16 cellular contexts compared by ENCODE assay signal in the genomic region with DNA sequence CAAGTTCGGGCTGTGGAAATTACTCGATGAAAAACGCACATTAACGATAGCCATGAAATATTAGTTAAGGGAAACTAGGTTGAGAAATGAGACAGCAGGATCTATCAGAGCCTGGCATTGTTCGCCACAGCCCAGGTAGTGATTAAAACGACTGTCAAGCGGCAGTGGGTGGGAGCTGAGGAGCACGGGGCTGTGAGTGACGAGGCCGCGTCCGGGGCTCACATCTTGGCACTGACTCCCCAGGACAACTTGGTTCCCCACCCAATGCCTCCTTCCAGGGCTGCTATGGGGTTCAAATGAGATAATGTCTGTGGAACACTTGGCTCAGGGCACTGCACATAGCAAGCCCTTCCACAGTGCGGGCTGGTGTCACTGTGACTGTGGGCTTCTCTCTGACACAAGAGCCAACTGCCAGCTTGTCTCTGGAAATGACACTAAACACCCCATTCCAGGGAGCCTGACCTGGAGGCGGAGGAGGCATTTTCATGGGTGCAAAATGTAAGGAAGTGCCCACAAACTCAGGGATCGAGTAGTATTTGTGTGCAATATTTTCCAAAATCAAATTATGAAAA.
"Had no signal": no experiment of that assay in that cellular context is flagged by ENCODE, and none has a peak within 500 bp of the region (broad histone marks: within the 10 kb centered on the region; RNA-seq: fewer than 3 reads in every experiment).

No MANE protein-coding gene starts in this region.

- H3K4me1 Mint-ChIP-seq: activated naive CD4-positive, alpha-beta T cell treated with anti-CD3 and anti-CD28 coated beads, Interleukin-2, amount 50 U/mL, for 24 hours had no signal

- H3K27ac Mint-ChIP-seq: activated naive CD4-positive, alpha-beta T cell treated with anti-CD3 and anti-CD28 coated beads, Interleukin-2, amount 50 U/mL, for 24 hours; dendritic cell treated with granulocyte-macrophage colony-stimulating factor and Interleukin-4, amounts not matched to agents 40 ng/mL and 50 ng/mL, for 4 days; stimulated activated naive CD8-positive, alpha-beta T cell treated with anti-CD3 and anti-CD28 coated beads, Interleukin-15, amount 100 ng/mL, for 72 hours had no signal

- DNase-seq: activated CD4-positive, alpha-beta T cell treated with anti-CD3 and anti-CD28 coated beads, Interleukin-2, amount 50 U/mL, for 48 hours; activated gamma-delta T cell; adrenal gland; effector CD8-positive, alpha-beta T cell; mesendoderm; naive thymus-derived CD4-positive, alpha-beta T cell; stimulated activated CD4-positive, alpha-beta T cell treated with anti-CD3 and anti-CD28 coated beads, Interleukin-4, amount 100 ng/mL, for 1 hour; stimulated activated naive CD8-positive, alpha-beta T cell treated with anti-CD3 and anti-CD28 coated beads, Interleukin-15, amount 100 ng/mL, for 72 hours; transverse colon; uterus had no signal

- H3K27me3 ChIP-seq: adrenal gland, uterus had no signal

- H3K4me3 ChIP-seq: adrenal gland, esophagus muscularis mucosa, smooth muscle cell, suprapubic skin, transverse colon, uterus had no signal

- H3K36me3 Mint-ChIP-seq: activated naive CD4-positive, alpha-beta T cell treated with anti-CD3 and anti-CD28 coated beads, Interleukin-2, amount 50 U/mL, for 24 hours had no signal

- H3K36me3 ChIP-seq: adrenal gland, neutrophil, transverse colon, uterus had no signal

- H3K9me3 ChIP-seq: adrenal gland, esophagus muscularis mucosa, neutrophil, suprapubic skin, transverse colon, uterus had no signal

- H3K9me3 Mint-ChIP-seq: activated naive CD4-positive, alpha-beta T cell treated with anti-CD3 and anti-CD28 coated beads, Interleukin-2, amount 50 U/mL, for 24 hours; dendritic cell treated with granulocyte-macrophage colony-stimulating factor and Interleukin-4, amounts not matched to agents 40 ng/mL and 50 ng/mL, for 4 days; naive thymus-derived CD4-positive, alpha-beta T cell; stimulated activated naive CD8-positive, alpha-beta T cell treated with anti-CD3 and anti-CD28 coated beads, Interleukin-15, amount 100 ng/mL, for 72 hours had no signal

- H3K27ac ChIP-seq: adrenal gland, esophagus muscularis mucosa, neutrophil, suprapubic skin, transverse colon, uterus had no signal

- H3K4me1 ChIP-seq: esophagus muscularis mucosa, uterus had no signal

- H3K27me3 Mint-ChIP-seq: activated naive CD4-positive, alpha-beta T cell treated with anti-CD3 and anti-CD28 coated beads, Interleukin-2, amount 50 U/mL, for 24 hours had no signal

- H3K4me2 ChIP-seq: smooth muscle cell had no signal

- H3K4me3 Mint-ChIP-seq: activated naive CD4-positive, alpha-beta T cell treated with anti-CD3 and anti-CD28 coated beads, Interleukin-2, amount 50 U/mL, for 24 hours; dendritic cell treated with granulocyte-macrophage colony-stimulating factor and Interleukin-4, amounts not matched to agents 40 ng/mL and 50 ng/mL, for 4 days; naive thymus-derived CD4-positive, alpha-beta T cell; stimulated activated naive CD8-positive, alpha-beta T cell treated with anti-CD3 and anti-CD28 coated beads, Interleukin-15, amount 100 ng/mL, for 72 hours had no signal
